21 cellular contexts compared by ENCODE assay signal in the genomic region with DNA sequence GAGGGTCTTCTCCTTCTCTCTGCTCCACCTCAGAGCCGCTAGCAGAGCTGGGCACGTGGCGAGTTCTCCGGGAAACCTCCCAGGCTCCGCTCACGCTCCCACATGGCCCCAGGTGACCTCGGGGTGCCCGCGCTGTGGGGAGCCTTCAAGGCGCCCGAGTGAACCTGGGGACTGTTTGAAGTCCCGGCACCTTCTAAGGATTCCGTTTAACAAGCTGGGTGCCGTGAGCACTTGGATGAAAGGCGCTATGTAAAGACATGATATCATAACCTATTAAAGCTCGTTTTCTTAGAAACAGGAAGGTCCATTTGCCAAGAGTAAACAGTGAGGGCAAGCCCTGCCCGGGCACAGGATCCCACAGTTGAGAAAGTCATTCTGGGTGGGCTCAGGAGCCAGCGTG. TPM values are rescaled to one million over a fixed set of nuclear protein-coding genes. Genes with fewer than 3 reads are reported as not detected.
A peak's percentile ranks its signal among the peaks of the same experiment; 100 is the strongest.
DNase-seq lines count a peak whose midpoint lies in the region; TF ChIP-seq lines count a peak whose summit lies in the region.
"Had no signal": no experiment of that assay in that cellular context is flagged by ENCODE, and none has a peak within 500 bp of the region (broad histone marks: within the 10 kb centered on the region; RNA-seq: fewer than 3 reads in every experiment).

No MANE protein-coding gene starts in this region.

- H3K36me3 ChIP-seq in ascending aorta (no peaks in the 10 kb centered on the region), mucosa of stomach (ENCODE audit: control insufficient read depth, insufficient read depth, low read length) (no peaks in the 10 kb centered on the region), stomach (no peaks in the 10 kb centered on the region)
- H3K36me3 ChIP-seq: HAP-1, right atrium auricular region had no signal

- H3K4me1 ChIP-seq in ascending aorta (no peaks in the 10 kb centered on the region), mucosa of stomach (ENCODE audit: control insufficient read depth, insufficient read depth, low read length) (peaks cover 13% of the 10 kb centered on the region), stomach (peaks cover 6 to 11% (median 9%) of the 10 kb centered on the region in 4 donors)
- H3K4me1 ChIP-seq: HAP-1, right atrium auricular region had no signal

- H3K9me3 ChIP-seq in ascending aorta = no peaks in the 10 kb centered on the region
- no peaks in the 10 kb centered on the region for H3K9me3 ChIP-seq in mucosa of stomach (ENCODE audit: control insufficient read depth, low read length)
- no peaks in the 10 kb centered on the region for H3K9me3 ChIP-seq in stomach
- H3K9me3 ChIP-seq: HAP-1, right atrium auricular region had no signal

- no peaks in the 10 kb centered on the region for H3K27me3 ChIP-seq in ascending aorta
- no peaks in the 10 kb centered on the region for H3K27me3 ChIP-seq in mucosa of stomach (ENCODE audit: control insufficient read depth, insufficient read depth, low read length)
- H3K27me3 ChIP-seq in stomach = no peaks in the 10 kb centered on the region
- H3K27me3 ChIP-seq: right atrium auricular region had no signal

- intact Hi-C loops in ascending aorta (cut with DNase I) = no loop called here
- intact Hi-C loops in stomach (cut with DNase I; ENCODE audit: low total_unique reads) = no loop called here

- peak; percentile 64 for DNase-seq in HT-29 (ENCODE audit: low spot score)
- no peak for DNase-seq in ascending aorta (ENCODE audit: low spot score in 2 of 2)
- peak; percentile 44 for DNase-seq in stomach
- no peak for DNase-seq in NCI-H226
- DNase-seq in amniotic stem cell (lab: John Stamatoyannopoulos, UW) = no peak
- no peak for DNase-seq in NCI-H2081 (lab: John Stamatoyannopoulos, UW)
- DNase-seq: activated CD4-positive, alpha-beta T cell treated with anti-CD3 and anti-CD28 coated beads for 48 hours; AML-193; CD8-positive, alpha-beta memory T cell; effector memory CD8-positive, alpha-beta T cell; left ventricle myocardium superior; NCI-H2171 treated with DMSO at 0.1 percent for 48 hours; nucleus accumbens; SHP77; T-cell had no signal

- WGBS in stomach, 5 donors = 14 to 44% (median 18%) methylated on average over 16 to 18 of the region's 18 CpGs

- TF ChIP-seq CTCF in ascending aorta (IDR thresholded peaks at IDR 0.05) = no peak
- TF ChIP-seq CTCF in stomach (IDR thresholded peaks at IDR 0.05) = no peak

- TF ChIP-seq POLR2A in stomach (IDR thresholded peaks at IDR 0.05) = no peak

- no peak overlapping the region for H3K27ac ChIP-seq in ascending aorta
- H3K27ac ChIP-seq in stomach = no peak overlapping the region
- H3K27ac ChIP-seq: right atrium auricular region had no signal

- H3K9ac ChIP-seq in mucosa of stomach (ENCODE audit: low read length) = peak overlapping the region; percentile 9

- H3K4me3 ChIP-seq in ascending aorta (peak overlapping the region; percentile 6 to 35), mucosa of stomach (ENCODE audit: low read length) (no peak overlapping the region), stomach (no peak overlapping the region)
- H3K4me3 ChIP-seq: HAP-1, right atrium auricular region had no signal

- no peak for TF ChIP-seq EP300 in stomach (IDR thresholded peaks at IDR 0.05)

RNA-seq across cellular contexts. Expression of a gene that starts 15.8 kb away (rescaled TPM):
- total RNA-seq in HT-29 (2014; rRNA removed; shearing (Covaris generic)) = not detected in 2 replicates
- total RNA-seq in ascending aorta (not detected), stomach (not detected)
- polyA plus RNA-seq in stomach = not detected
- total RNA-seq: activated naive CD4-positive, alpha-beta T cell treated with anti-CD3 and anti-CD28 coated beads, Interleukin-2, amount 50 U/mL, for 72 hours; CD8-positive, alpha-beta memory T cell; Daoy; fibroblast of lung; left ventricle myocardium superior; right atrium auricular region; T-cell had no signal
- polyA plus RNA-seq: CD8-positive, alpha-beta memory T cell; fibroblast of lung had no signal

Comparison
In these comparisons a context has a peak if more than half of its experiments do, and no peak if none do; other contexts are left out.
1. DNase-seq: peak in HT-29 (single experiment) and stomach (single experiment); none in ascending aorta (0 of 2), NCI-H226 (single experiment), amniotic stem cell (single experiment) and NCI-H2081 (0 of 2).
2. H3K4me3 ChIP-seq: peak in ascending aorta (2 of 2); none in mucosa of stomach (single experiment) and stomach (0 of 4).